In the genomic region with DNA sequence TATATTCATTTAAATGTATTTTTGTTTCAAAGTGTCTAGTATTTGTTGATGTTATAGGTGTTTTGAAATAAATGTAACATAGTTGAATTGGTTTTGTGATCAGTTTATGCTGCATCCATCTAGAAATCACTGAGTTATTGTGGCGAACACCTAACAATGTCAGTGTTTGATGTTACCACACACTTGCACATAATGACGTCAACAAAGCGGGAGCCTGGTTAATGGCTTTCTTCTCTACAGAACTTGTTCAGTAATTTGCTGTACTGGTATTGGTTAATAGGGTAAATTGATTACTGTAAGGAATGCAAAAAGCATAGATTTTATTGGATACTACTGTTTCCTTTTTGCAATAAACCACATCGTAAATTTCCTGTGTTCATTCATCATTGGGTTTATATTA, we compare ENCODE assay signal across 21 cellular contexts.
A peak's percentile ranks its signal among the peaks of the same experiment; 100 is the strongest.
DNase-seq lines count a peak whose midpoint lies in the region; ATAC-seq lines count a peak whose summit lies in the region.
"Had no signal": no experiment of that assay in that cellular context is flagged by ENCODE, and none has a peak within 500 bp of the region (broad histone marks: within the 10 kb centered on the region; RNA-seq: fewer than 3 reads in every experiment).

No MANE protein-coding gene starts in this region.

- no peaks in the 10 kb centered on the region for H3K9me3 ChIP-seq in SK-N-MC (ENCODE audit: low read depth, low read length)
- H3K9me3 ChIP-seq: ovary had no signal

- H3K4me3 ChIP-seq in SK-N-MC = peak overlapping the region; percentile 63
- H3K4me3 ChIP-seq: ovary had no signal

- DNase-seq in activated naive CD4-positive, alpha-beta T cell treated with anti-CD3 and anti-CD28 coated beads for 36 hours = peak; percentile 58
- DNase-seq in activated naive CD4-positive, alpha-beta T cell (lab: John Stamatoyannopoulos, UW) = no peak
- DNase-seq in COR-L47 (lab: John Stamatoyannopoulos, UW) (peak; percentile 12), SK-N-MC (ENCODE audit: low read depth, low spot score) (no peak), medulla oblongata (ENCODE audit: extremely low spot score) (peak; percentile 8), caudate nucleus (lab: John Stamatoyannopoulos, UW) (no peak), SIG-M5 (lab: John Stamatoyannopoulos, UW) (no peak)
- DNase-seq: activated CD4-positive, CD25-positive, alpha-beta regulatory T cell treated with anti-CD3 and anti-CD28 coated beads, Interleukin-2, amount 50 U/mL, for 72 hours; endodermal cell; Kasumi-1; NCI-H1417 treated with DMSO at 0.1 percent for 48 hours; NCI-H2081; NCI-H226; ovary; retina; trophoblast cell had no signal

- peaks cover 24% of the 10 kb centered on the region for H3K4me1 Mint-ChIP-seq in activated naive CD4-positive, alpha-beta T cell treated with anti-CD3 and anti-CD28 coated beads for 36 hours (ENCODE audit: low read depth)

- H3K27ac Mint-ChIP-seq in activated naive CD4-positive, alpha-beta T cell treated with anti-CD3 and anti-CD28 coated beads for 36 hours = no peak overlapping the region
- H3K27ac Mint-ChIP-seq: dendritic cell treated with granulocyte-macrophage colony-stimulating factor and Interleukin-4, amounts not matched to agents 40 ng/mL and 50 ng/mL, for 4 days; endodermal cell had no signal

- no peaks in the 10 kb centered on the region for H3K27me3 Mint-ChIP-seq in activated naive CD4-positive, alpha-beta T cell treated with anti-CD3 and anti-CD28 coated beads for 36 hours (ENCODE audit: low read depth)
- H3K27me3 Mint-ChIP-seq: dendritic cell treated with granulocyte-macrophage colony-stimulating factor and Interleukin-4, amounts not matched to agents 40 ng/mL and 50 ng/mL, for 4 days had no signal

- ATAC-seq in GM18511 (IDR thresholded peaks at IDR 0.05; ENCODE audit: unreplicated experiment) = no peak
- ATAC-seq: HepG2, Right ventricle myocardium inferior had no signal

- H3K9me3 Mint-ChIP-seq in activated naive CD4-positive, alpha-beta T cell treated with anti-CD3 and anti-CD28 coated beads for 36 hours = no peaks in the 10 kb centered on the region
- H3K9me3 Mint-ChIP-seq: dendritic cell treated with granulocyte-macrophage colony-stimulating factor and Interleukin-4, amounts not matched to agents 40 ng/mL and 50 ng/mL, for 4 days; endodermal cell had no signal

- CTCF ChIA-PET in activated naive CD4-positive, alpha-beta T cell treated with anti-CD3 and anti-CD28 coated beads for 36 hours (lab: Charles Lee) = no interaction called here

- intact Hi-C loops in activated naive CD4-positive, alpha-beta T cell treated with anti-CD3 and anti-CD28 coated beads for 36 hours (cut with micrococcal nuclease) = loop anchor here (1.0 to 10.0 kb wide), 5 partner anchors 58 to 598 kb away; a partner anchor contains a TSS

- no peaks in the 10 kb centered on the region for H3K36me3 Mint-ChIP-seq in activated naive CD4-positive, alpha-beta T cell treated with anti-CD3 and anti-CD28 coated beads for 36 hours (ENCODE audit: low read depth)

- no peaks in the 10 kb centered on the region for H3K36me3 ChIP-seq in SK-N-MC (ENCODE audit: insufficient read depth, low read length)
- H3K36me3 ChIP-seq: ovary had no signal

- no peak overlapping the region for H3K9ac ChIP-seq in SK-N-MC (ENCODE audit: insufficient read length)

- H3K4me3 Mint-ChIP-seq in activated naive CD4-positive, alpha-beta T cell treated with anti-CD3 and anti-CD28 coated beads for 36 hours = no peak overlapping the region
- H3K4me3 Mint-ChIP-seq: dendritic cell treated with granulocyte-macrophage colony-stimulating factor and Interleukin-4, amounts not matched to agents 40 ng/mL and 50 ng/mL, for 4 days; endodermal cell; neural crest cell had no signal

- H3K27ac ChIP-seq in SK-N-MC (peak overlapping the region; percentile 90), caudate nucleus (ENCODE audit: low read depth, low read length) (no peak overlapping the region)
- H3K27ac ChIP-seq: ovary had no signal

Comparison
In these comparisons a context has a peak if more than half of its experiments do, and no peak if none do; other contexts are left out.
1. DNase-seq: peak in activated naive CD4-positive, alpha-beta T cell treated with anti-CD3 and anti-CD28 coated beads for 36 hours (single experiment), COR-L47 (single experiment) and medulla oblongata (single experiment); none in activated naive CD4-positive, alpha-beta T cell (0 of 4), SK-N-MC (single experiment), caudate nucleus (0 of 61) and SIG-M5 (single experiment).